Comparison of ENCODE assay signal across 17 cellular contexts in the genomic region with DNA sequence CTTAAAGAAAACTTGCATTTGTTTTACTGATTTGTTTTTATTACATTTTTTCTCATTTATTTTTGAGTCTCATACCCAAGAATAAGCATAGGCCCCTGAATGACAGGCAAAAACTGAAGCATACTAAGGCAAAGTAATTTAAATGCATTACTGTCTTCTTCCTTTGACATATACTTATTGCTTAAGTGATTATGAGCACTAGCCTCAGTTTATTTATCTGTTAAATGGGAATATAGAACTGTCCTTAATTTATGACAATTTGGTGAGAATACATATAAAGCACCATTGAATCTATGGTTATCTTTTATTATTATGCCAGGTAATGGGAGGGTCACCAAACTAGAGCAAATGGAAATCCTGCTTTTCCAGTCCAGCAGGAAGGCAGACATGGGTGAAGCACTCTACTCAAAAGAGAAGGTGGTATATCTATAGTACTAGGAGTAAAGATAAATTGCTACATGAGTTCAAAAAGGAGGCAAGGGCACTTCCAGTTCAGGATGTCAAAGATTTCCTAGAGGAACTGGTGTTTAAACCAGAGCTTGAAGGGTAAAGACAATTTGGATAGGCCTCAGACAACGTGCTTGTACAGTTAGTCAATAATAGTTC.
DNase-seq lines count a peak whose midpoint lies in the region; ATAC-seq, FAIRE-seq and TF ChIP-seq lines count a peak whose summit lies in the region.
"Had no signal": no experiment of that assay in that cellular context is flagged by ENCODE, and none has a peak within 500 bp of the region (broad histone marks: within the 10 kb centered on the region; RNA-seq: fewer than 3 reads in every experiment).

No MANE protein-coding gene starts in this region.

- H3K36me3 Mint-ChIP-seq in naive B cell = peaks cover 7 to 13% of the 10 kb centered on the region in 2 donors
- H3K36me3 Mint-ChIP-seq in MCF 10A (ENCODE audit: insufficient read depth, unreplicated experiment) = no peaks in the 10 kb centered on the region

- intact Hi-C loops in HepG2 (cut with micrococcal nuclease; ENCODE audit: unreplicated experiment) (no loop called here), right lobe of liver (cut with DNase I) (no loop called here), ascending aorta (cut with DNase I) (no loop called here), MCF 10A (cut with micrococcal nuclease) (no loop called here), left cardiac atrium (cut with DNase I) (no loop called here)

- H3K9me3 Mint-ChIP-seq in naive B cell (no peaks in the 10 kb centered on the region), MCF 10A (ENCODE audit: unreplicated experiment) (no peaks in the 10 kb centered on the region)

- TF ChIP-seq POLR2A in HepG2 (IDR thresholded peaks at IDR 0.05; ENCODE audit: insufficient read depth in 1 of 2, low read depth in 2 of 2, low read length in 2 of 2) = no peak
- no peak for TF ChIP-seq POLR2A in right lobe of liver (IDR thresholded peaks at IDR 0.05)

- no peak for FAIRE-seq in HepG2 (lab: Jason Lieb, UNC)
- FAIRE-seq: A204.1, D721Med, H1 had no signal

- H3K27me3 Mint-ChIP-seq in naive B cell (no peaks in the 10 kb centered on the region), MCF 10A (ENCODE audit: insufficient read depth, unreplicated experiment) (no peaks in the 10 kb centered on the region)

- TF ChIP-seq CTCF in HepG2 (CRISPR knock-in tag; IDR thresholded peaks at IDR 0.05) (no peak), right lobe of liver (IDR thresholded peaks at IDR 0.05) (no peak), ascending aorta (IDR thresholded peaks at IDR 0.05) (no peak), MCF 10A (IDR thresholded peaks at IDR 0.05; ENCODE audit: unreplicated experiment) (no peak)

- 71% methylated on average over 1 of the region's 1 CpG for WGBS in HepG2 (ENCODE audit: low lambda C conversion rate)
- 41% methylated on average over 1 of the region's 1 CpG for WGBS in right lobe of liver (ENCODE audit: insufficient coverage, low coverage, low lambda C conversion rate, missing lambda C conversion rate)

- no peak overlapping the region for H3K4me2 ChIP-seq in HepG2 (ENCODE audit: low read depth, low read length)

- H3K79me2 ChIP-seq in HepG2 (ENCODE audit: insufficient read depth, low read length) = no peaks in the 10 kb centered on the region

- no peak overlapping the region for H3K9ac ChIP-seq in HepG2 (ENCODE audit: insufficient read depth, low read depth, low read length)

- no peak overlapping the region for H3K4me3 ChIP-seq in HepG2 (replicated peaks in 1 of 3; ENCODE audit: insufficient read depth in 1 of 3, low read depth in 2 of 3, low read length in 3 of 3)
- H3K4me3 ChIP-seq in right lobe of liver = no peak overlapping the region
- H3K4me3 ChIP-seq in ascending aorta = no peak overlapping the region

- no peak for TF ChIP-seq RAD21 in HepG2 (CRISPR knock-in tag; IDR thresholded peaks at IDR 0.05)

- H3K27ac ChIP-seq in HepG2 (ENCODE audit: extremely low read length, insufficient read depth, low read length) (no peak overlapping the region), right lobe of liver (no peak overlapping the region), ascending aorta (peak overlapping the region; percentile 7 to 9)
- H3K27ac ChIP-seq: C4-2B had no signal

- POLR2A ChIA-PET in HepG2 (lab: Yijun Ruan, JAX) (no interaction called here), MCF 10A (lab: Yijun Ruan, JAX) (no interaction called here)

- H3K4me3 Mint-ChIP-seq in naive B cell (no peak overlapping the region), MCF 10A (ENCODE audit: unreplicated experiment) (no peak overlapping the region)

- DNase-seq in HepG2 (ENCODE audit: low spot score) (no peak), right lobe of liver (no peak), ascending aorta (ENCODE audit: low spot score in 2 of 2) (no peak), naive B cell (no peak), NCI-H524 treated with DMSO at 0.1 percent for 48 hours (lab: John Stamatoyannopoulos, UW) (no peak), MCF 10A (ENCODE audit: unreplicated experiment) (no peak), left cardiac atrium (no peak)
- DNase-seq: GF-D8, Karpas-422, NCI-H1930, NCI-H2171, SIG-M5 had no signal

- ATAC-seq in HepG2 (no peak), right lobe of liver (no peak), naive B cell (ENCODE audit: low read depth in 2 of 2) (no peak), HG03135 (IDR thresholded peaks at IDR 0.05; ENCODE audit: unreplicated experiment) (no peak), left cardiac atrium (no peak)

- BruUV-seq in HepG2 (replicated peaks; lab: Mats Ljungman, UMichigan) (no TSS peak), MCF 10A (replicated peaks; lab: Mats Ljungman, UMichigan) (no TSS peak)

- TF ChIP-seq EP300 in HepG2 (IDR thresholded peaks at IDR 0.05; ENCODE audit: low read depth in 2 of 2, low read length in 2 of 2) = no peak
- TF ChIP-seq EP300 in HepG2 (CRISPR knock-in tag; IDR thresholded peaks at IDR 0.05; ENCODE audit: borderline replicate concordance) = no peak

- H3K27ac Mint-ChIP-seq in naive B cell = peak overlapping the region; percentile 13 to 90 (median 56)
- H3K27ac Mint-ChIP-seq in MCF 10A (ENCODE audit: low read depth, unreplicated experiment) = no peak overlapping the region

- H3K27me3 ChIP-seq in HepG2 (ENCODE audit: control insufficient read depth in 1 of 2, insufficient read depth in 2 of 2, low read length in 2 of 2) = no peaks in the 10 kb centered on the region
- H3K27me3 ChIP-seq in right lobe of liver = no peaks in the 10 kb centered on the region
- no peaks in the 10 kb centered on the region for H3K27me3 ChIP-seq in ascending aorta

- H3K36me3 ChIP-seq in HepG2 (replicated peaks in 1 of 2; ENCODE audit: control insufficient read depth in 1 of 2, insufficient read depth in 2 of 2, low read length in 2 of 2) (peaks cover 0 to 3% of the 10 kb centered on the region in 2 experiments; a peak in 2 of 5 replicates), right lobe of liver (no peaks in the 10 kb centered on the region), ascending aorta (no peaks in the 10 kb centered on the region)

- in situ Hi-C loops in HepG2 (cut with HindIII; ENCODE audit: extremely low pct_ligation_motif_present, low pct_unique_long_range_greater_than_20kb) = no loop called here

- CTCF ChIA-PET in HepG2 (lab: Yijun Ruan, JAX; ENCODE audit: low intra/inter-chr PET ratio, low total read pairs) = no interaction called here
- CTCF ChIA-PET in MCF 10A (lab: Yijun Ruan, JAX) = interaction anchor here (0.6 kb wide), 1 partner anchor 595 kb away, joined by 3 read pairs; no protein-coding TSS in a partner anchor

- H3K9me3 ChIP-seq in HepG2 (ENCODE audit: low read length) (no peaks in the 10 kb centered on the region), right lobe of liver (no peaks in the 10 kb centered on the region), ascending aorta (no peaks in the 10 kb centered on the region)

- peaks cover 37% of the 10 kb centered on the region for H3K4me1 ChIP-seq in HepG2 (ENCODE audit: insufficient read depth, low read length)
- peaks cover 0 to 12% (median 5%) of the 10 kb centered on the region in 4 donors for H3K4me1 ChIP-seq in right lobe of liver
- peaks cover 0 to 10% of the 10 kb centered on the region in 2 donors for H3K4me1 ChIP-seq in ascending aorta

- H3K4me1 Mint-ChIP-seq in naive B cell (peaks cover 23 to 49% (median 42%) of the 10 kb centered on the region in 3 donors), MCF 10A (ENCODE audit: insufficient read depth, unreplicated experiment) (peaks cover 5% of the 10 kb centered on the region)

- H2AFZ ChIP-seq in HepG2 (ENCODE audit: low read length) = no peak overlapping the region

- H4K20me1 ChIP-seq in HepG2 (ENCODE audit: insufficient read depth, low read length) = no peaks in the 10 kb centered on the region

TF ChIP-seq in HepG2, 621 proteins besides CTCF, POLR2A, EP300 and RAD21:
- TF ChIP-seq, protein P1, sequence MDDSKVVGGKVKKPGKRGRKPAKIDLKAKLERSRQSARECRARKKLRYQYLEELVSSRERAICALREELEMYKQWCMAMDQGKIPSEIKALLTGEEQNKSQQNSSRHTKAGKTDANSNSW (CRISPR knock-in tag; IDR thresholded peaks at IDR 0.05; ENCODE audit: borderline replicate concordance) = no peak
- TF ChIP-seq ZNF629 (CRISPR knock-in tag; conservative IDR thresholded peaks at IDR 0.05) = peak; percentile 78

Comparison
In these comparisons a context has a peak if more than half of its experiments do, and no peak if none do; other contexts are left out.
1. H3K27ac ChIP-seq: peak in ascending aorta (2 of 2); none in HepG2 (single experiment) and right lobe of liver (0 of 3).